1 cellular context compared by ENCODE assay signal in genomic region chr10:112376578-112376855, GRCh38.
TF ChIP-seq lines count a peak whose summit lies in the region.

No MANE protein-coding gene starts in this region.

TF ChIP-seq in K562, 482 proteins besides CTCF, POLR2A, EP300 and RAD21 (continued from another document):
- TF ChIP-seq ZBTB11 (CRISPR knock-in tag; IDR thresholded peaks at IDR 0.05) (no peak), CEBPG (CRISPR knock-in tag; IDR thresholded peaks at IDR 0.05) (no peak), CEBPG (tag; conservative IDR thresholded peaks at IDR 0.05 in 1 of 2, IDR thresholded peaks at IDR 0.05 in 1 of 2) (no peak), ZNF431 (CRISPR knock-in tag; IDR thresholded peaks at IDR 0.05) (no peak), ARNT (IDR thresholded peaks at IDR 0.05) (no peak), MCM7 (IDR thresholded peaks at IDR 0.05) (no peak), HMG20B (CRISPR knock-in tag; IDR thresholded peaks at IDR 0.05) (no peak), TBL1XR1 (IDR thresholded peaks at IDR 0.05; ENCODE audit: low read length in 2 of 2) (no peak), GATAD2A (IDR thresholded peaks at IDR 0.05) (no peak), HMG20A (CRISPR knock-in tag; conservative IDR thresholded peaks at IDR 0.05) (no peak)
